In genomic region chr5:141870871-141871270, GRCh38 we compare ENCODE assay signal across 16 cellular contexts. TPM values are rescaled to one million over a fixed set of nuclear protein-coding genes. Genes with fewer than 3 reads are reported as not detected.
A peak's percentile ranks its signal among the peaks of the same experiment; 100 is the strongest.
DNase-seq lines count a peak whose midpoint lies in the region; ATAC-seq and TF ChIP-seq lines count a peak whose summit lies in the region.
"Had no signal": no experiment of that assay in that cellular context is flagged by ENCODE, and none has a peak within 500 bp of the region (broad histone marks: within the 10 kb centered on the region; RNA-seq: fewer than 3 reads in every experiment).

No MANE protein-coding gene starts in this region.

- peaks cover 2 to 25% of the 10 kb centered on the region in 2 donors for H3K4me1 ChIP-seq in esophagus (ENCODE audit: control insufficient read depth in 2 of 2, insufficient read depth in 2 of 2, low read length in 1 of 2)

- DNase-seq in Caki2 (ENCODE audit: low read depth) (peak; percentile 51), RWPE1 (ENCODE audit: low spot score) (peak; percentile 70), progenitor cell of endocrine pancreas (ENCODE audit: low spot score, unreplicated experiment) (no peak), NCI-H2029 (lab: John Stamatoyannopoulos, UW) (no peak), NOMO-1 (lab: John Stamatoyannopoulos, UW; ENCODE audit: unreplicated experiment in 2 of 2) (no peak), NCI-H526 (lab: John Stamatoyannopoulos, UW) (no peak)
- DNase-seq: activated CD4-positive, alpha-beta T cell treated with anti-CD3 and anti-CD28 coated beads, Interleukin-2, amount 10 ng/mL, durations not matched to agents 24 days and 14 days; erythroblast; GOT3; heart right ventricle; lower lobe of right lung had no signal

- POLR2A ChIA-PET in RWPE1 (lab: Yijun Ruan, JAX; ENCODE audit: low non-redundant PET): interaction anchor here (0.7 to 2.0 kb wide), 3 partner anchors 15 to 25 kb away, joined by 3 to 5 read pairs (median 3); no protein-coding TSS in a partner anchor

- ATAC-seq in HG02840 (IDR thresholded peaks at IDR 0.05; ENCODE audit: low FRiP score, unreplicated experiment): no peak
- ATAC-seq: body of pancreas, lower lobe of right lung had no signal

- in situ Hi-C loops in Caki2 (cut with HindIII; ENCODE audit: low pct_unique_long_range_greater_than_20kb, low sequenced_read_pairs): no loop called here

- CTCF ChIA-PET in RWPE1 (lab: Yijun Ruan, JAX): interaction anchor here (0.6 to 1.0 kb wide), 2 partner anchors 8 to 301 kb away, joined by 3 read pairs; no protein-coding TSS in a partner anchor

- H3K27ac Mint-ChIP-seq in progenitor cell of endocrine pancreas: peak overlapping the region; percentile 23
- H3K27ac Mint-ChIP-seq: activated CD4-positive, alpha-beta T cell treated with anti-CD3 and anti-CD28 coated beads, Interleukin-2, amount 10 ng/mL, durations not matched to agents 24 days and 14 days; activated T-helper 2 cell treated with anti-CD3 and anti-CD28 coated beads, Interferon-gamma antibody, Interleukin-2, Interleukin-4, amounts not matched to agents 10 μg/mL and 5 μg/mL and 100 μg/mL, durations not matched to agents 14 hours and 24 hours and 36 hours had no signal

- peak overlapping the region in 1 of 2 donors; percentile 1 for H3K4me3 ChIP-seq in esophagus (ENCODE audit: low read depth in 1 of 2, low read length in 2 of 2)
- H3K4me3 ChIP-seq: body of pancreas, lower lobe of right lung had no signal

- no peaks in the 10 kb centered on the region for H3K27me3 ChIP-seq in esophagus (ENCODE audit: control insufficient read depth in 1 of 2, insufficient read depth in 2 of 2, low read length in 2 of 2)
- H3K27me3 ChIP-seq: body of pancreas had no signal

- H3K9me3 Mint-ChIP-seq in progenitor cell of endocrine pancreas (ENCODE audit: low read depth): no peaks in the 10 kb centered on the region
- H3K9me3 Mint-ChIP-seq: activated CD4-positive, alpha-beta T cell treated with anti-CD3 and anti-CD28 coated beads, Interleukin-2, amount 10 ng/mL, durations not matched to agents 24 days and 14 days; activated T-helper 2 cell treated with anti-CD3 and anti-CD28 coated beads, Interferon-gamma antibody, Interleukin-2, Interleukin-4, amounts not matched to agents 10 μg/mL and 5 μg/mL and 100 μg/mL, durations not matched to agents 14 hours and 24 hours and 36 hours had no signal

- peaks cover 4 to 5% of the 10 kb centered on the region in 2 donors for H3K36me3 ChIP-seq in esophagus (ENCODE audit: control insufficient read depth in 2 of 2, insufficient read depth in 2 of 2, low read length in 1 of 2)

- peaks cover 33% of the 10 kb centered on the region for H3K4me1 Mint-ChIP-seq in progenitor cell of endocrine pancreas (ENCODE audit: low read depth)
- H3K4me1 Mint-ChIP-seq: activated CD4-positive, alpha-beta T cell treated with anti-CD3 and anti-CD28 coated beads, Interleukin-2, amount 10 ng/mL, durations not matched to agents 24 days and 14 days had no signal

- H3K9me3 ChIP-seq in esophagus (ENCODE audit: control insufficient read depth in 2 of 2, insufficient read depth in 1 of 2, low read depth in 1 of 2, low read length in 1 of 2): no peaks in the 10 kb centered on the region
- H3K9me3 ChIP-seq: body of pancreas, heart right ventricle, lower lobe of right lung had no signal

- H3K36me3 Mint-ChIP-seq in progenitor cell of endocrine pancreas (ENCODE audit: insufficient read depth): peaks cover 3% of the 10 kb centered on the region

- TF ChIP-seq CTCF in RWPE1 (conservative IDR thresholded peaks at IDR 0.05; ENCODE audit: low read depth): no peak
- no peak for TF ChIP-seq CTCF in progenitor cell of endocrine pancreas (IDR thresholded peaks at IDR 0.05; ENCODE audit: unreplicated experiment)

- no peak overlapping the region for H3K4me3 Mint-ChIP-seq in progenitor cell of endocrine pancreas (ENCODE audit: low read depth)
- H3K4me3 Mint-ChIP-seq: activated CD4-positive, alpha-beta T cell treated with anti-CD3 and anti-CD28 coated beads, Interleukin-2, amount 10 ng/mL, durations not matched to agents 24 days and 14 days had no signal

- 36 to 46% methylated on average over 4 of the region's 4 CpGs for whole genome bisulfite sequencing in esophagus, 2 donors

- H3K27me3 Mint-ChIP-seq in progenitor cell of endocrine pancreas: peaks cover 43% of the 10 kb centered on the region

- H3K27ac ChIP-seq in RWPE1 (no peak overlapping the region), esophagus (ENCODE audit: low read depth in 2 of 2, low read length in 1 of 2) (peak overlapping the region; percentile 89 to 96)
- H3K27ac ChIP-seq: body of pancreas, lower lobe of right lung had no signal

RNA-seq across cellular contexts. Expression of gene PCDH1, which starts 7.3 kb away (rescaled TPM):
- 27.3 and 41.1 TPM in 2 replicates for total RNA-seq in Caki2 (2014; rRNA removed; shearing (Covaris generic); ENCODE audit: low replicate concordance)
- 10 to 100 TPM; 36.4 to 42.6 TPM for polyA plus RNA-seq in esophagus
- 5.5 and 6.3 TPM in 2 replicates for total RNA-seq in progenitor cell of endocrine pancreas
- total RNA-seq: activated CD4-positive, alpha-beta T cell treated with anti-CD3 and anti-CD28 coated beads, Interleukin-2, amount 10 ng/mL, durations not matched to agents 24 days and 14 days; activated T-helper 2 cell treated with anti-CD3 and anti-CD28 coated beads, Interferon-gamma antibody, Interleukin-2, Interleukin-4, amounts not matched to agents 10 μg/mL and 5 μg/mL and 100 μg/mL, durations not matched to agents 14 hours and 24 hours and 36 hours; T-helper 1 cell treated with Interleukin-12 subunit alpha and Interleukin-12 subunit beta and Interleukin-4 antibody, amounts not matched to agents 30 ng/mL and 1 ng/mL, for 36 hours had no signal

RNA-seq across cellular contexts. Expression of gene DELE1, which starts 52.8 kb away (rescaled TPM):
- total RNA-seq in Caki2 (2014; rRNA removed; shearing (Covaris generic); ENCODE audit: low replicate concordance): 32.0 and 42.4 TPM in 2 replicates
- 10 to 100 TPM; 30.4 to 30.5 TPM for polyA plus RNA-seq in esophagus
- 86.1 and 93.4 TPM in 2 replicates for total RNA-seq in progenitor cell of endocrine pancreas

Comparison
In these comparisons a context has a peak if more than half of its experiments do, and no peak if none do; other contexts are left out.
1. DNase-seq: peak in Caki2 (single experiment) and RWPE1 (single experiment); none in progenitor cell of endocrine pancreas (single experiment), NCI-H2029 (single experiment), NOMO-1 (0 of 2) and NCI-H526 (0 of 2).